In genomic region chr5:157761690-157762611, GRCh38 we compare ENCODE assay signal across 8 cellular contexts. TPM values are rescaled to one million over a fixed set of nuclear protein-coding genes. Genes with fewer than 3 reads are reported as not detected.
A peak's percentile ranks its signal among the peaks of the same experiment; 100 is the strongest.
DNase-seq lines count a peak whose midpoint lies in the region; ATAC-seq and TF ChIP-seq lines count a peak whose summit lies in the region.

No MANE protein-coding gene starts in this region.

- no peak for TF ChIP-seq POLR2A in heart left ventricle (IDR thresholded peaks at IDR 0.05)
- TF ChIP-seq POLR2A in prostate gland (IDR thresholded peaks at IDR 0.05) = no peak

- H3K27ac Mint-ChIP-seq in CD8-positive, alpha-beta T cell = no peak overlapping the region
- no peak overlapping the region for H3K27ac Mint-ChIP-seq in activated CD4-positive, alpha-beta T cell treated with anti-CD3 and anti-CD28 coated beads, Interleukin-2, amount 10 ng/mL, durations not matched to agents 7 days and 5 days

- peak; percentile 84 for ATAC-seq in CD8-positive, alpha-beta T cell
- peak; percentile 65 for ATAC-seq in GM18517 (IDR thresholded peaks at IDR 0.05; ENCODE audit: unreplicated experiment)
- peak; percentile 72 for ATAC-seq in HG03066 (IDR thresholded peaks at IDR 0.05; ENCODE audit: low read depth, unreplicated experiment)
- ATAC-seq in heart left ventricle = peak; percentile 32 to 86 (median 77)

- no peaks in the 10 kb centered on the region for H3K9me3 Mint-ChIP-seq in CD8-positive, alpha-beta T cell
- no peaks in the 10 kb centered on the region for H3K9me3 Mint-ChIP-seq in activated CD4-positive, alpha-beta T cell treated with anti-CD3 and anti-CD28 coated beads, Interleukin-2, amount 10 ng/mL, durations not matched to agents 7 days and 5 days

- POLR2A ChIA-PET in CD8-positive, alpha-beta T cell (lab: Charles Lee) = no interaction called here
- POLR2A ChIA-PET in activated CD4-positive, alpha-beta T cell treated with anti-CD3 and anti-CD28 coated beads, Interleukin-2, amount 10 ng/mL, durations not matched to agents 7 days and 5 days (lab: Charles Lee) = no interaction called here

- CTCF ChIA-PET in CD8-positive, alpha-beta T cell (lab: Charles Lee) = interaction anchor here (0.6 to 3.1 kb wide), 23 partner anchors 9 to 269 kb away, joined by 3 to 17 read pairs (median 3); partner anchors contain the start of gene THG1L
- CTCF ChIA-PET in activated CD4-positive, alpha-beta T cell treated with anti-CD3 and anti-CD28 coated beads, Interleukin-2, amount 10 ng/mL, durations not matched to agents 7 days and 5 days (lab: Charles Lee) = interaction anchor here (0.7 to 4.2 kb wide), 6 partner anchors 8 to 28 kb away, joined by 3 to 16 read pairs (median 6); partner anchors contain the start of gene LSM11

- H3K36me3 Mint-ChIP-seq in CD8-positive, alpha-beta T cell = peaks cover 22% of the 10 kb centered on the region
- H3K36me3 Mint-ChIP-seq in activated CD4-positive, alpha-beta T cell treated with anti-CD3 and anti-CD28 coated beads, Interleukin-2, amount 10 ng/mL, durations not matched to agents 7 days and 5 days (ENCODE audit: low read depth) = peaks cover 3% of the 10 kb centered on the region

- H3K36me3 ChIP-seq in CD8-positive, alpha-beta T cell (ENCODE audit: insufficient read depth, low read length) = no peaks in the 10 kb centered on the region
- H3K36me3 ChIP-seq in heart left ventricle (peaks cover 0 to 27% (median 0%) of the 10 kb centered on the region in 9 donors), prostate gland (no peaks in the 10 kb centered on the region)

- H3K4me1 Mint-ChIP-seq in CD8-positive, alpha-beta T cell (ENCODE audit: low read depth) = peaks cover 4% of the 10 kb centered on the region
- peaks cover 8% of the 10 kb centered on the region for H3K4me1 Mint-ChIP-seq in activated CD4-positive, alpha-beta T cell treated with anti-CD3 and anti-CD28 coated beads, Interleukin-2, amount 10 ng/mL, durations not matched to agents 7 days and 5 days

- H3K4me3 Mint-ChIP-seq in CD8-positive, alpha-beta T cell = no peak overlapping the region
- no peak overlapping the region for H3K4me3 Mint-ChIP-seq in activated CD4-positive, alpha-beta T cell treated with anti-CD3 and anti-CD28 coated beads, Interleukin-2, amount 10 ng/mL, durations not matched to agents 7 days and 5 days

- 36 to 40% (median 38%) methylated on average over 10 of the region's 10 CpGs for WGBS in heart left ventricle, 4 donors
- WGBS in prostate gland = 30% methylated on average over 10 of the region's 10 CpGs

- H3K9me3 ChIP-seq in CD8-positive, alpha-beta T cell (ENCODE audit: low read length) = no peaks in the 10 kb centered on the region
- H3K9me3 ChIP-seq in heart left ventricle (no peaks in the 10 kb centered on the region), prostate gland (no peaks in the 10 kb centered on the region)

- H3K4me1 ChIP-seq in CD8-positive, alpha-beta T cell (ENCODE audit: insufficient read depth, low read length) = no peaks in the 10 kb centered on the region
- peaks cover 0 to 6% (median 0%) of the 10 kb centered on the region in 12 donors for H3K4me1 ChIP-seq in heart left ventricle
- H3K4me1 ChIP-seq in prostate gland (replicated peaks) = no peaks in the 10 kb centered on the region

- H3K27ac ChIP-seq in CD8-positive, alpha-beta T cell (ENCODE audit: low read depth, low read length) = no peak overlapping the region
- no peak overlapping the region for H3K27ac ChIP-seq in heart left ventricle
- no peak overlapping the region for H3K27ac ChIP-seq in prostate gland

- H3K27me3 ChIP-seq in CD8-positive, alpha-beta T cell (ENCODE audit: insufficient read depth, low read length) = no peaks in the 10 kb centered on the region
- no peaks in the 10 kb centered on the region for H3K27me3 ChIP-seq in heart left ventricle
- H3K27me3 ChIP-seq in prostate gland (replicated peaks; ENCODE audit: insufficient read depth) = no peaks in the 10 kb centered on the region

- no peaks in the 10 kb centered on the region for H3K27me3 Mint-ChIP-seq in CD8-positive, alpha-beta T cell (ENCODE audit: low read depth)
- no peaks in the 10 kb centered on the region for H3K27me3 Mint-ChIP-seq in activated CD4-positive, alpha-beta T cell treated with anti-CD3 and anti-CD28 coated beads, Interleukin-2, amount 10 ng/mL, durations not matched to agents 7 days and 5 days

- peak; percentile 77 for TF ChIP-seq CTCF in CD8-positive, alpha-beta T cell (IDR thresholded peaks at IDR 0.05)
- TF ChIP-seq CTCF in heart left ventricle (IDR thresholded peaks at IDR 0.05) (peak; percentile 62 to 83 (median 78)), prostate gland (IDR thresholded peaks at IDR 0.05) (peak; percentile 47 to 76 (median 66))

- H3K4me3 ChIP-seq in CD8-positive, alpha-beta T cell (ENCODE audit: low read depth, low read length) = no peak overlapping the region
- H3K4me3 ChIP-seq in heart left ventricle = no peak overlapping the region
- no peak overlapping the region for H3K4me3 ChIP-seq in prostate gland

- intact Hi-C loops in CD8-positive, alpha-beta T cell (cut with DNase I, micrococcal nuclease) = loop anchor here (1.0 to 5.0 kb wide), 3 partner anchors 187 to 1370 kb away; no protein-coding TSS in a partner anchor
- intact Hi-C loops in heart left ventricle (cut with DNase I) = loop anchor here in 9 of 10 donors (2.0 to 10.0 kb wide), 5 partner anchors 185 to 1373 kb away; no protein-coding TSS in a partner anchor
- intact Hi-C loops in prostate gland (cut with DNase I) = loop anchor here (10.0 kb wide), 1 partner anchor 1373 kb away; no protein-coding TSS in a partner anchor

- peak in 1 of 7 experiments; percentile 18 for DNase-seq in CD8-positive, alpha-beta T cell
- DNase-seq in NCI-H226 (peak; percentile 9), heart left ventricle (no peak), prostate gland (ENCODE audit: low spot score) (peak; percentile 36), mesenteric fat pad (ENCODE audit: low spot score) (no peak)
- DNase-seq in activated CD4-positive, alpha-beta T cell treated with anti-CD3 and anti-CD28 coated beads, Interleukin-2, amount 10 ng/mL, durations not matched to agents 7 days and 5 days = peak; percentile 51

RNA-seq across cellular contexts. Expression of gene LSM11, which starts 18.4 kb away (rescaled TPM):
- total RNA-seq in CD8-positive, alpha-beta T cell = under 1 TPM; 0.44 to 0.65 TPM
- total RNA-seq in activated CD4-positive, alpha-beta T cell treated with anti-CD3 and anti-CD28 coated beads, Interleukin-2, amount 10 ng/mL, durations not matched to agents 7 days and 5 days = 1 to 10 TPM; 4.8 to 5.3 TPM
- total RNA-seq in heart left ventricle (1 to 10 TPM in 8 of 9 donors, under 1 TPM in 1; 0.97 to 3.1 (median 1.9) TPM), prostate gland (1 to 10 TPM; 4.1 to 8.1 TPM), mesenteric fat pad (2.1 TPM)
- 1 to 10 TPM in 1 of 2 donors, under 1 TPM in 1; 0.42 to 2.9 TPM for polyA plus RNA-seq in heart left ventricle

RNA-seq across cellular contexts. Expression of gene THG1L, which starts 30.7 kb away (rescaled TPM):
- total RNA-seq in CD8-positive, alpha-beta T cell = 1 to 10 TPM; 6.9 to 7.1 TPM
- 10 to 100 TPM; 10.8 to 13.9 TPM for total RNA-seq in activated CD4-positive, alpha-beta T cell treated with anti-CD3 and anti-CD28 coated beads, Interleukin-2, amount 10 ng/mL, durations not matched to agents 7 days and 5 days
- total RNA-seq in heart left ventricle (1 to 10 TPM; 3.7 to 8.5 (median 5.0) TPM), prostate gland (10 to 100 TPM; 14.1 to 16.9 TPM), mesenteric fat pad (7.5 TPM)
- 1 to 10 TPM; 5.4 to 7.5 TPM for polyA plus RNA-seq in heart left ventricle

Comparison
In these comparisons a context has a peak if more than half of its experiments do, and no peak if none do; other contexts are left out.
1. DNase-seq: peak in NCI-H226 (single experiment), activated CD4-positive, alpha-beta T cell treated with anti-CD3 and anti-CD28 coated beads, Interleukin-2, amount 10 ng/mL, durations not matched to agents 7 days and 5 days (single experiment) and prostate gland (single experiment); none in heart left ventricle (0 of 5) and mesenteric fat pad (single experiment).
2. Peak in every context shown above with its lines, with median percentiles within 50 percentile points of each other: ATAC-seq and CTCF ChIP-seq.